In the genomic region with DNA sequence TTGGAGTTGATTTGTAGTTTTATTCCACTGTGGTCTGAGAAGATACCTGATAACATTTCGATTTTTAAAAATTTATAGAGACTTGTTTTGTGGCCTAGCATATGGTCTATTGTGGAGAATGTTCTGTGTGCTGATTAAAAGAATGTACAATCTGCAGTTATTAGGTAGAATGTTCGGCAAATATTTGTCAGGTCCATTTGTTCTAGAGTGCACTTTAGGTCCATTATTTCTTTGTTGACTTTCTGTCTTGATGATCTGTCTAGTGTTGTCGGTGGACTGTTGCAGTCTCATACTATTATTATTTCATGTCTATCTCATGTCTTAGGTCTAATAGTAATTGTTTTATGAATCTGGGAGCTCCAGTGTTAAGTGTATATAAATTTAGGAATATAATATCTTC, we compare ENCODE assay signal across 13 cellular contexts.
"Had no signal": no experiment of that assay in that cellular context is flagged by ENCODE, and none has a peak within 500 bp of the region (broad histone marks: within the 10 kb centered on the region; RNA-seq: fewer than 3 reads in every experiment).

No MANE protein-coding gene starts in this region.

- H3K36me3 ChIP-seq: pancreas had no signal

- H3K4me1 ChIP-seq: body of pancreas had no signal

- ATAC-seq: body of pancreas; esophagus mucosa; left colon; naive thymus-derived CD8-positive, alpha-beta T cell; stimulated activated memory B cell treated with anti-CD40 and anti-IgM and Interleukin-4, amounts not matched to agents 10 μg/mL and 1 μg/mL and 100 μg/mL, for 72 hours had no signal

- H3K4me3 ChIP-seq: body of pancreas, coronary artery, pancreas had no signal

- H3K27me3 ChIP-seq: body of pancreas, pancreas had no signal

- DNase-seq: activated CD4-positive, alpha-beta T cell treated with anti-CD3 and anti-CD28 coated beads, Interleukin-2, amount 10 ng/mL, durations not matched to agents 7 days and 5 days; activated CD4-positive, CD25-positive, alpha-beta regulatory T cell; activated CD8-positive, alpha-beta memory T cell treated with anti-CD3 and anti-CD28 coated beads, Interleukin-2, amount 50 U/mL, for 48 hours; activated naive CD8-positive, alpha-beta T cell treated with anti-CD3 and anti-CD28 coated beads for 36 hours; amygdala; body of pancreas; central memory CD4-positive, alpha-beta T cell; left colon; naive thymus-derived CD8-positive, alpha-beta T cell; pancreas had no signal

- H3K9me3 ChIP-seq: body of pancreas, pancreas had no signal

- H3K27ac ChIP-seq: body of pancreas, coronary artery, pancreas had no signal
